ENCODE assay signal across 8 cellular contexts in the genomic region with DNA sequence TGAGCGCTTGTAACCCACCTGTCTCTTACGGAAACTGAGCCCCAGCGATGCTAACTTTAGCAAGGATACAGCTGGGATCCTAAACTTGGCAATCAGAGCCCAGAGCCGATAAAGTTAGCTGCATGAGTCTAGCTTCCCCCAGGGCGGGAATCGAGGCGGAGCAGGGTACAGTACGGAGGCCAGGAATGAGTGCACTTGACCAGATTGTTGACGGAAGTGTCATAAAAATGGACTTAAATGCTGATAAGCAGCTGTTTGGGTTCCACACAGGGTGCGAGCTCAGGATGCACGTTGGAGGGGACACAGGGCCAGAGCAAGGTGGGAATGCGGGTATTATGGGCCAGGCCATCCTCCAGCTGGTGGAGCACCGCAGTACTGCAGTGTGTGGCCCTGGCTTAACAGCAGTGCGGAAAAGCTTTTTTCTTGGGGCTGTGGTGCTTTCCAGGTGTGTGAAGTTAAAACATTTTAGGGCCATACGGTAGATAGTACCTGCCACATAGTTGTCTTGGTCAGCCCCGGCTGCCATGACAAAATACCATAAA. TPM values are rescaled to one million over a fixed set of nuclear protein-coding genes. Genes with fewer than 3 reads are reported as not detected.
DNase-seq lines count a peak whose midpoint lies in the region; ATAC-seq and TF ChIP-seq lines count a peak whose summit lies in the region.
"Not testable (repeated sequence)": the region's sequence is repeated elsewhere in the genome, so short reads cannot be mapped to it uniquely, and the experiment has no call there.

No MANE protein-coding gene starts in this region.

- not testable (repeated sequence) for H2AFZ ChIP-seq in HCT116 (ENCODE audit: low read depth, low read length, poor library complexity, severe bottlenecking)

- H3K79me2 ChIP-seq in HCT116 (ENCODE audit: insufficient read depth, low read length) = peaks cover 39% of the 10 kb centered on the region

- H3K4me1 Mint-ChIP-seq in activated naive CD8-positive, alpha-beta T cell treated with anti-CD3 and anti-CD28 coated beads, Interleukin-2, amount 10 ng/mL, durations not matched to agents 7 days and 5 days = peaks cover 31% of the 10 kb centered on the region
- H3K4me1 Mint-ChIP-seq in nephron progenitor cell = peaks cover 41% of the 10 kb centered on the region

- H3K4me3 ChIP-seq in HCT116 (replicated peaks in 1 of 2; ENCODE audit: low read depth in 1 of 2, low read length in 2 of 2) (peak overlapping the region; percentile 70 to 78), HL-60 (replicated peaks; ENCODE audit: insufficient read depth, low read length) (peak overlapping the region; percentile 52), tibial artery (peak overlapping the region; percentile 62 to 67)

- H3K27me3 ChIP-seq in HCT116 (ENCODE audit: insufficient read depth, low read length); HL-60 (ENCODE audit: insufficient read depth, poor library complexity, severe bottlenecking); tibial artery: not testable (repeated sequence)

- H3K4me2 ChIP-seq in HCT116 (ENCODE audit: low read length) = peak overlapping the region; percentile 84

- TF ChIP-seq CTCF in HCT116 (IDR thresholded peaks at IDR 0.05 in 2 of 3, conservative IDR thresholded peaks at IDR 0.05 in 1 of 3; ENCODE audit: borderline replicate concordance in 1 of 3, insufficient read depth in 1 of 3, low read depth in 2 of 3, low read length in 2 of 3) (peak in 2 of 3 experiments; percentile 20 to 30; a peak in 2 of 6 replicates), nephron progenitor cell (IDR thresholded peaks at IDR 0.05) (peak; percentile 45), tibial artery (IDR thresholded peaks at IDR 0.05) (peak; percentile 19 to 25)
- TF ChIP-seq CTCF in HL-60 (IDR thresholded peaks at IDR 0.05; ENCODE audit: insufficient read depth, low read length) = not testable (repeated sequence)

- CTCF ChIA-PET in HCT116 (lab: Charles Lee) = not testable (repeated sequence)

- TF ChIP-seq RAD21 in HCT116 (IDR thresholded peaks at IDR 0.05; ENCODE audit: low read depth) = not testable (repeated sequence)

- H3K27me3 Mint-ChIP-seq in activated naive CD8-positive, alpha-beta T cell treated with anti-CD3 and anti-CD28 coated beads, Interleukin-2, amount 10 ng/mL, durations not matched to agents 7 days and 5 days; nephron progenitor cell (ENCODE audit: low read depth, poor library complexity): not testable (repeated sequence)

- RAD21 ChIA-PET in HCT116 (lab: Charles Lee; ENCODE audit: low non-redundant PET in 1 of 2, low total read pairs in 2 of 2, uncharacterized antibody in 2 of 2, unreplicated experiment in 2 of 2) = not testable (repeated sequence)

- BruUV-seq in HCT116 (replicated peaks; lab: Mats Ljungman, UMichigan) = not testable (repeated sequence)

- H3K9me2 ChIP-seq in HCT116 (ENCODE audit: insufficient read depth) = not testable (repeated sequence)

- intact Hi-C loops in HCT116 (cut with micrococcal nuclease); tibial artery (cut with DNase I; ENCODE audit: low total_unique reads): not testable (repeated sequence)

- H3K9ac ChIP-seq in HCT116 (ENCODE audit: low read length) = peak overlapping the region; percentile 85

- ATAC-seq in GM18499 (IDR thresholded peaks at IDR 0.05; ENCODE audit: insufficient read depth, unreplicated experiment) (peak; percentile 31), HCT116 (peak; percentile 42)
- peak; percentile 21 for ATAC-seq in activated naive CD8-positive, alpha-beta T cell treated with anti-CD3 and anti-CD28 coated beads, Interleukin-2, amount 10 ng/mL, durations not matched to agents 7 days and 5 days (ENCODE audit: low read depth)

- peaks cover 11% of the 10 kb centered on the region for H3K36me3 Mint-ChIP-seq in activated naive CD8-positive, alpha-beta T cell treated with anti-CD3 and anti-CD28 coated beads, Interleukin-2, amount 10 ng/mL, durations not matched to agents 7 days and 5 days
- H3K36me3 Mint-ChIP-seq in nephron progenitor cell (ENCODE audit: low read depth) = peaks cover 20% of the 10 kb centered on the region

- H4K20me1 ChIP-seq in HCT116 (ENCODE audit: insufficient read depth) = not testable (repeated sequence)

- not testable (repeated sequence) for H3K9me3 ChIP-seq in HCT116 (ENCODE audit: control insufficient read depth in 1 of 2, insufficient read depth in 1 of 2, low read depth in 1 of 2, low read length in 2 of 2); tibial artery

- peak overlapping the region; percentile 99 for H3K4me3 Mint-ChIP-seq in activated naive CD8-positive, alpha-beta T cell treated with anti-CD3 and anti-CD28 coated beads, Interleukin-2, amount 10 ng/mL, durations not matched to agents 7 days and 5 days
- H3K4me3 Mint-ChIP-seq in nephron progenitor cell = peak overlapping the region; percentile 98

- H3K27ac Mint-ChIP-seq in activated naive CD8-positive, alpha-beta T cell treated with anti-CD3 and anti-CD28 coated beads, Interleukin-2, amount 10 ng/mL, durations not matched to agents 7 days and 5 days = peak overlapping the region; percentile 95
- H3K27ac Mint-ChIP-seq in nephron progenitor cell = peak overlapping the region; percentile 98

- DNase-seq in HCT116 (ENCODE audit: low read depth, low spot score); activated naive CD8-positive, alpha-beta T cell treated with anti-CD3 and anti-CD28 coated beads, Interleukin-2, amount 10 ng/mL, durations not matched to agents 7 days and 5 days; tibial artery: not testable (repeated sequence)
- DNase-seq in HL-60 (ENCODE audit: low read depth in 1 of 2, low spot score in 1 of 2) = peak in 1 of 2 experiments; percentile 31
- peak; percentile 37 for DNase-seq in SIG-M5 treated with dmso at 0.1 percent for 504 hours (lab: John Stamatoyannopoulos, UW; ENCODE audit: unreplicated experiment)
- peak; percentile 33 for DNase-seq in glomerular visceral epithelial cell (ENCODE audit: extremely low spot score)
- DNase-seq in nephron progenitor cell = peak; percentile 29

- not testable (repeated sequence) for TF ChIP-seq POLR2A in HCT116 (IDR thresholded peaks at IDR 0.05; ENCODE audit: borderline replicate concordance, extremely low read depth, insufficient read depth, insufficient read length)

- H3K27ac ChIP-seq in HCT116 (ENCODE audit: low read depth, low read length) = peak overlapping the region; percentile 82
- H3K27ac ChIP-seq in HL-60 (replicated peaks) = peak overlapping the region; percentile 90
- peak overlapping the region; percentile 76 to 83 for H3K27ac ChIP-seq in tibial artery

- POLR2A ChIA-PET in HCT116 (lab: Charles Lee) = not testable (repeated sequence)
- POLR2A ChIA-PET in activated naive CD8-positive, alpha-beta T cell treated with anti-CD3 and anti-CD28 coated beads, Interleukin-2, amount 10 ng/mL, durations not matched to agents 7 days and 5 days (lab: Charles Lee) = interaction anchor here (0.6 kb wide), 1 partner anchor 252 kb away, joined by 3 read pairs; the partner anchor contains the start of gene SINHCAF

- not testable (repeated sequence) for H3K9me3 Mint-ChIP-seq in activated naive CD8-positive, alpha-beta T cell treated with anti-CD3 and anti-CD28 coated beads, Interleukin-2, amount 10 ng/mL, durations not matched to agents 7 days and 5 days; nephron progenitor cell

- H3K36me3 ChIP-seq in HCT116 (ENCODE audit: control insufficient read depth in 1 of 2, insufficient read depth in 2 of 2, low read length in 2 of 2); tibial artery: not testable (repeated sequence)

- peaks cover 16 to 27% of the 10 kb centered on the region in 2 experiments for H3K4me1 ChIP-seq in HCT116 (ENCODE audit: control insufficient read depth in 1 of 2, insufficient read depth in 2 of 2, low read length in 2 of 2)
- H3K4me1 ChIP-seq in tibial artery = not testable (repeated sequence)

TF ChIP-seq in HCT116, 20 proteins besides CTCF, POLR2A, EP300 and RAD21:
- TF ChIP-seq ELF1 (IDR thresholded peaks at IDR 0.05; ENCODE audit: borderline replicate concordance, low read depth) = peak; percentile 1; the same call in 1 of the 2 replicates

RNA-seq across cellular contexts. Expression of gene DDX11, which starts 0.7 kb away (rescaled TPM):
- total RNA-seq in HCT116 (2021; ENCODE audit: unreplicated experiment) = 136 TPM
- polyA plus RNA-seq in HCT116 (2012) = 69.2 and 75.4 TPM in 2 replicates
- 100 to 1,000 TPM; 196 TPM for total RNA-seq in activated naive CD8-positive, alpha-beta T cell treated with anti-CD3 and anti-CD28 coated beads, Interleukin-2, amount 10 ng/mL, durations not matched to agents 7 days and 5 days
